Comparison of ENCODE assay signal across 8 cellular contexts in the genomic region with DNA sequence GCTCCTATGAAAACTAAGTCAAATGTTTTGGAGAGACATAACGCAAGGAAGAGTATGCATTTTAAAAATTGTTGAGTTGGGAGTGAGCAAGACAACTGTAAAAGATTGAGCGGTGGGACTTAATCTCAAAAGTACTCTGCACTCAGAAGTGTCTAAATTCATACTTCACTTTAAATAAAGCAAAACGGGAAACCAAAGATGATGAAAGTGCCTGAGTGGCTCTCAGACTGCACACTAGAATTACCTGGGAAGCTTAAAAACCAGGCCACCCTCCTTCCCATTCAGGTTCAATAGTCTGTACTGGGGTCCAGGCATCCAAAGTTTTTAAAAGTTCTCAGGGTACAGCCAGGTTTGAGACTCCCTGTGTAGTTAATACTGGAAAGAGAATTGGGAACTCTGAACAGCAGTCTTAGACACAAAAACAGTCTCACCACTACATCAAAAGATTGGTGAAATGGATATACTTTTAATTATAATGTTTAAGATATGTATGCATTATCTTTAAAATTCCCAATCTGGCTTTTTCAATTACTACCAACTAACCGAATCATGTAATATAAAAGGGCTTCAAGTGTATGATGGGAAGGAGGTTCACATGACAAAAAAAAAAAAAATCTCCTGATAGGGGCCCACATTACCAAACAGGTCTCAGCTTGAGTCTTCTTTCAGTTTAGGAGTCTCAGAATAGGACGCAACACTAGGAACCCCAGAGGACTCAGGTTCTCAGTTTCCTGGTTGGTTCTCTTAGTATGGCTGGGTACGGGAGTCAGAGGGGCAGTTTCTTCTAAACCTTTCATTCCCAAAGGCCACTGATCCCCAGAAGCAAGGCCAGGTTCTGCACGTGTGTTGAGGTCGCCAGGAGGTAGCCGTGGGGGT. TPM values are rescaled to one million over a fixed set of nuclear protein-coding genes. Genes with fewer than 3 reads are reported as not detected.
DNase-seq lines count a peak whose midpoint lies in the region; ATAC-seq lines count a peak whose summit lies in the region.

No MANE protein-coding gene starts in this region.

- peak overlapping the region; percentile 89 to 93 (median 91) for H3K27ac Mint-ChIP-seq in CD4-positive, alpha-beta memory T cell
- H3K27ac Mint-ChIP-seq in stimulated activated effector memory CD8-positive, alpha-beta T cell treated with anti-CD3 and anti-CD28 coated beads, Interleukin-12 subunit alpha, Interleukin-12 subunit beta, amount 100 ng/mL, for 72 hours: peak overlapping the region; percentile 92

- H3K27me3 Mint-ChIP-seq in CD4-positive, alpha-beta memory T cell: no peaks in the 10 kb centered on the region

- H3K4me3 Mint-ChIP-seq in CD4-positive, alpha-beta memory T cell: peak overlapping the region; percentile 91 to 99 (median 96)
- H3K4me3 Mint-ChIP-seq in stimulated activated effector memory CD8-positive, alpha-beta T cell treated with anti-CD3 and anti-CD28 coated beads, Interleukin-12 subunit alpha, Interleukin-12 subunit beta, amount 100 ng/mL, for 72 hours: peak overlapping the region; percentile 89

- 51% methylated on average over 8 of the region's 9 CpGs for WGBS in HUES64

- POLR2A ChIA-PET in CD4-positive, alpha-beta memory T cell (lab: Charles Lee; ENCODE audit: partially characterized antibody): interaction anchor here (0.6 to 3.4 kb wide), 7 partner anchors 10 to 271 kb away, joined by 3 to 100 read pairs (median 3); partner anchors contain the start of genes PABPN1 and PPP1R3E

- ATAC-seq in stimulated activated effector memory CD8-positive, alpha-beta T cell treated with anti-CD3 and anti-CD28 coated beads, Interleukin-12 subunit alpha, Interleukin-12 subunit beta, amount 100 ng/mL, for 72 hours: no peak
- no peak for ATAC-seq in GM21390 (IDR thresholded peaks at IDR 0.05; ENCODE audit: unreplicated experiment)
- no peak for ATAC-seq in HG03196 (IDR thresholded peaks at IDR 0.05; ENCODE audit: unreplicated experiment)
- ATAC-seq in GM19452 (IDR thresholded peaks at IDR 0.05; ENCODE audit: unreplicated experiment): no peak

- peak in 3 of 5 donors; percentile 8 to 14 (median 11) for DNase-seq in CD4-positive, alpha-beta memory T cell
- DNase-seq in adipocyte (ENCODE audit: low read depth): peak; percentile 67
- DNase-seq in stimulated activated effector memory CD8-positive, alpha-beta T cell treated with anti-CD3 and anti-CD28 coated beads, Interleukin-12 subunit alpha, Interleukin-12 subunit beta, amount 100 ng/mL, for 72 hours (ENCODE audit: low spot score in 2 of 2): no peak

- H3K4me3 ChIP-seq in CD4-positive, alpha-beta memory T cell (ENCODE audit: low read length in 2 of 2): peak overlapping the region; percentile 71 to 85
- H3K4me3 ChIP-seq in HUES64 (ENCODE audit: low read length): peak overlapping the region; percentile 89
- peak overlapping the region; percentile 97 for H3K4me3 ChIP-seq in adipocyte (ENCODE audit: low read length)
- H3K4me3 ChIP-seq in iPS-15b (ENCODE audit: low read depth, low read length): peak overlapping the region; percentile 87

- H3K36me3 ChIP-seq in CD4-positive, alpha-beta memory T cell (ENCODE audit: insufficient read depth, low read length): no peaks in the 10 kb centered on the region
- H3K36me3 ChIP-seq in HUES64 (ENCODE audit: insufficient read depth, low read length): no peaks in the 10 kb centered on the region; the same call in 1 of the 2 replicates
- H3K36me3 ChIP-seq in adipocyte (ENCODE audit: control insufficient read depth, insufficient read depth, low read length, severe bottlenecking): peaks cover 6% of the 10 kb centered on the region
- H3K36me3 ChIP-seq in iPS-15b (ENCODE audit: control insufficient read depth, insufficient read depth, low read length): no peaks in the 10 kb centered on the region

- H3K4me1 Mint-ChIP-seq in CD4-positive, alpha-beta memory T cell: peaks cover 16 to 41% (median 24%) of the 10 kb centered on the region in 4 donors
- peaks cover 29% of the 10 kb centered on the region for H3K4me1 Mint-ChIP-seq in stimulated activated effector memory CD8-positive, alpha-beta T cell treated with anti-CD3 and anti-CD28 coated beads, Interleukin-12 subunit alpha, Interleukin-12 subunit beta, amount 100 ng/mL, for 72 hours

- no peaks in the 10 kb centered on the region for H3K9me3 Mint-ChIP-seq in CD4-positive, alpha-beta memory T cell
- H3K9me3 Mint-ChIP-seq in stimulated activated effector memory CD8-positive, alpha-beta T cell treated with anti-CD3 and anti-CD28 coated beads, Interleukin-12 subunit alpha, Interleukin-12 subunit beta, amount 100 ng/mL, for 72 hours: no peaks in the 10 kb centered on the region

- no peaks in the 10 kb centered on the region for H3K9me3 ChIP-seq in CD4-positive, alpha-beta memory T cell (ENCODE audit: control insufficient read depth in 1 of 2, low read length in 2 of 2)
- H3K9me3 ChIP-seq in HUES64 (ENCODE audit: insufficient read depth, low read depth, low read length) (no peaks in the 10 kb centered on the region), adipocyte (ENCODE audit: control insufficient read depth, low read length) (no peaks in the 10 kb centered on the region), iPS-15b (ENCODE audit: control insufficient read depth, insufficient read depth, low read length) (no peaks in the 10 kb centered on the region)

- CTCF ChIA-PET in CD4-positive, alpha-beta memory T cell (lab: Charles Lee; ENCODE audit: partially characterized antibody): interaction anchor here (1.4 to 4.4 kb wide), 3 partner anchors 11 to 165 kb away, joined by 4 to 38 read pairs (median 7); no protein-coding TSS in a partner anchor

- no peaks in the 10 kb centered on the region for H3K27me3 ChIP-seq in CD4-positive, alpha-beta memory T cell (ENCODE audit: insufficient read depth, low read length)
- H3K27me3 ChIP-seq in HUES64 (ENCODE audit: insufficient read depth, low read length) (peaks cover 46% of the 10 kb centered on the region), adipocyte (replicated peaks; ENCODE audit: control insufficient read depth, insufficient read depth, low read length) (no peaks in the 10 kb centered on the region), iPS-15b (ENCODE audit: control insufficient read depth, insufficient read depth, low read length) (peaks cover 66% of the 10 kb centered on the region)

- H3K9ac ChIP-seq in HUES64 (ENCODE audit: low read depth, low read length) (peak overlapping the region; percentile 75), adipocyte (ENCODE audit: low read length) (peak overlapping the region; percentile 96), iPS-15b (ENCODE audit: low read depth, low read length) (peak overlapping the region; percentile 65)

- H3K27ac ChIP-seq in CD4-positive, alpha-beta memory T cell (ENCODE audit: low read depth, low read length): peak overlapping the region; percentile 75
- H3K27ac ChIP-seq in HUES64 (ENCODE audit: low read depth, low read length): no peak overlapping the region

- intact Hi-C loops in CD4-positive, alpha-beta memory T cell (cut with micrococcal nuclease): no loop called here

- H3K4me1 ChIP-seq in CD4-positive, alpha-beta memory T cell (ENCODE audit: insufficient read depth, low read length): peaks cover 23% of the 10 kb centered on the region
- H3K4me1 ChIP-seq in HUES64 (ENCODE audit: insufficient read depth, low read length) (peaks cover 22% of the 10 kb centered on the region; the same call in 1 of the 2 replicates), adipocyte (ENCODE audit: control insufficient read depth, insufficient read depth, low read length) (peaks cover 20% of the 10 kb centered on the region), iPS-15b (ENCODE audit: control insufficient read depth, insufficient read depth, low read length) (peaks cover 6% of the 10 kb centered on the region)

- H3K36me3 Mint-ChIP-seq in CD4-positive, alpha-beta memory T cell: peaks cover 0 to 9% of the 10 kb centered on the region in 2 donors
- peaks cover 22% of the 10 kb centered on the region for H3K36me3 Mint-ChIP-seq in stimulated activated effector memory CD8-positive, alpha-beta T cell treated with anti-CD3 and anti-CD28 coated beads, Interleukin-12 subunit alpha, Interleukin-12 subunit beta, amount 100 ng/mL, for 72 hours

RNA-seq across cellular contexts. Expression of gene HOMEZ, which starts 1.0 kb away (rescaled TPM):
- total RNA-seq in CD4-positive, alpha-beta memory T cell: 10 to 100 TPM; 21.0 to 21.7 TPM
- 1 to 10 TPM; 1.5 to 5.7 TPM for polyA plus RNA-seq in CD4-positive, alpha-beta memory T cell
- 8.1 TPM for polyA plus RNA-seq in HUES64 (2013, experiment 1 of 2)
- polyA plus RNA-seq in HUES64 (2013, experiment 2 of 2): 11.6 TPM

RNA-seq across cellular contexts. Expression of gene PPP1R3E, which starts 17.8 kb away (rescaled TPM):
- total RNA-seq in CD4-positive, alpha-beta memory T cell: 10 to 100 TPM; 82.3 to 87.3 TPM
- 1 to 10 TPM; 1.3 to 2.9 TPM for polyA plus RNA-seq in CD4-positive, alpha-beta memory T cell
- 2.2 TPM for polyA plus RNA-seq in HUES64 (2013, experiment 1 of 2)
- polyA plus RNA-seq in HUES64 (2013, experiment 2 of 2): 3.7 TPM

RNA-seq across cellular contexts. Expression of gene BCL2L2, which starts 21.7 kb away (rescaled TPM):
- total RNA-seq in CD4-positive, alpha-beta memory T cell: 1 to 10 TPM; 2.0 to 3.6 TPM
- not detected for polyA plus RNA-seq in CD4-positive, alpha-beta memory T cell
- 9.1 TPM for polyA plus RNA-seq in HUES64 (2013, experiment 1 of 2)
- polyA plus RNA-seq in HUES64 (2013, experiment 2 of 2): 10.4 TPM

RNA-seq across cellular contexts. Expression of gene PABPN1, which starts 36.4 kb away (rescaled TPM):
- total RNA-seq in CD4-positive, alpha-beta memory T cell: 100 to 1,000 TPM; 194 to 196 TPM
- 100 to 1,000 TPM in 1 of 2 donors, 10 to 100 TPM in 1; 91.7 to 125 TPM for polyA plus RNA-seq in CD4-positive, alpha-beta memory T cell
- 225 TPM for polyA plus RNA-seq in HUES64 (2013, experiment 1 of 2)
- polyA plus RNA-seq in HUES64 (2013, experiment 2 of 2): 216 TPM

RNA-seq across cellular contexts. Expression of gene RNF212B, which starts 47.2 kb away (rescaled TPM):
- not detected for total RNA-seq in CD4-positive, alpha-beta memory T cell
- polyA plus RNA-seq in CD4-positive, alpha-beta memory T cell: not detected
- 0.20 TPM for polyA plus RNA-seq in HUES64 (2013, experiment 1 of 2)
- polyA plus RNA-seq in HUES64 (2013, experiment 2 of 2): 0.63 TPM

Comparison
In these comparisons a context has a peak if more than half of its experiments do, and no peak if none do; other contexts are left out.
1. DNase-seq: peak in CD4-positive, alpha-beta memory T cell (3 of 5) and adipocyte (single experiment); none in stimulated activated effector memory CD8-positive, alpha-beta T cell treated with anti-CD3 and anti-CD28 coated beads, Interleukin-12 subunit alpha, Interleukin-12 subunit beta, amount 100 ng/mL, for 72 hours (0 of 2).
2. Peak in every context shown above with its lines, with median percentiles within 50 percentile points of each other: H3K4me3 ChIP-seq and H3K9ac ChIP-seq.